In genomic region chr1:61560385-61560784, GRCh38 we compare ENCODE assay signal across 26 cellular contexts.
"Had no signal": no experiment of that assay in that cellular context is flagged by ENCODE, and none has a peak within 500 bp of the region (broad histone marks: within the 10 kb centered on the region; RNA-seq: fewer than 3 reads in every experiment).

No MANE protein-coding gene starts in this region.

- H3K27me3 ChIP-seq: suprapubic skin, testis, thyroid gland, tibial artery, tibial nerve, transverse colon, upper lobe of left lung, upper lobe of right lung, uterus, vagina had no signal

- H3K4me1 ChIP-seq: suprapubic skin, testis, thyroid gland, tibial artery, tibial nerve, transverse colon, upper lobe of left lung, upper lobe of right lung, uterus, vagina had no signal

- H3K4me3 ChIP-seq: suprapubic skin, testis, thoracic aorta, thyroid gland, tibial artery, tibial nerve, transverse colon, upper lobe of left lung, upper lobe of right lung, uterus, vagina had no signal

- FAIRE-seq: urothelium cell line had no signal

- ATAC-seq: stimulated activated effector memory CD8-positive, alpha-beta T cell treated with anti-CD3 and anti-CD28 coated beads, Interleukin-12 subunit alpha, Interleukin-12 subunit beta, amount 100 ng/mL, for 72 hours; stimulated activated memory B cell treated with anti-CD40 and anti-IgM and Interleukin-4, amounts not matched to agents 10 μg/mL and 1 μg/mL and 100 μg/mL, for 72 hours; stimulated activated naive B cell treated with anti-CD40 and anti-IgM and Interleukin-4, amounts not matched to agents 10 μg/mL and 1 μg/mL and 100 μg/mL, for 72 hours; stimulated activated naive CD8-positive, alpha-beta T cell treated with anti-CD3 and anti-CD28 coated beads, Interleukin-15, amount 100 ng/mL, for 72 hours; stimulated activated naive CD8-positive, alpha-beta T cell treated with anti-CD3 and anti-CD28 coated beads, Interleukin-15, Interleukin-2, amounts not matched to agents 100 U/mL and 50 U/mL, for 24 hours; upper lobe of right lung had no signal

- H3K27ac ChIP-seq: suprapubic skin, testis, thoracic aorta, thyroid gland, tibial artery, tibial nerve, transverse colon, upper lobe of left lung, upper lobe of right lung, uterus, vagina had no signal

- H3K9me3 ChIP-seq: testis, thyroid gland, upper lobe of right lung, uterus, vagina had no signal

- H3K36me3 ChIP-seq: suprapubic skin, thoracic aorta, thyroid gland, tibial artery, transverse colon, upper lobe of left lung, upper lobe of right lung, uterus, vagina had no signal

- DNase-seq: stimulated activated CD4-positive, alpha-beta T cell treated with anti-CD3 and anti-CD28 coated beads, Interleukin-2, amount 100 ng/mL, for 48 hours; stimulated activated CD4-positive, alpha-beta T cell treated with anti-CD3 and anti-CD28 coated beads, Interleukin-4, amount 100 ng/mL, for 1 hour; stimulated activated CD4-positive, alpha-beta T cell treated with anti-CD3 and anti-CD28 coated beads, Interleukin-4, amount 100 ng/mL, for 24 hours; stimulated activated CD4-positive, alpha-beta T cell treated with anti-CD3 and anti-CD28 coated beads, Interleukin-4, amount 100 ng/mL, for 4 hours; stimulated activated CD8-positive, alpha-beta memory T cell treated with anti-CD3 and anti-CD28 coated beads, Interleukin-4, amount 100 ng/mL, for 48 hours; stimulated activated naive B cell treated with anti-CD40 and anti-IgM and Interleukin-4, amounts not matched to agents 10 μg/mL and 1 μg/mL and 100 μg/mL, for 72 hours; stimulated activated naive CD4-positive, alpha-beta T cell; stimulated activated naive CD4-positive, alpha-beta T cell treated with Interleukin-2 at 50 U/mL for 16 hours; stimulated activated naive CD8-positive, alpha-beta T cell treated with anti-CD3 and anti-CD28 coated beads, Interleukin-15, amount 100 ng/mL, for 72 hours; stimulated activated naive CD8-positive, alpha-beta T cell treated with anti-CD3 and anti-CD28 coated beads, Interleukin-15, Interleukin-2, amounts not matched to agents 100 U/mL and 50 U/mL, for 24 hours; substantia nigra; testis; thyroid gland; tibial artery; transverse colon; trophoblast cell; upper lobe of left lung; upper lobe of right lung; uterus had no signal
